In genomic region chr17:19508327-19508867, GRCh38 we compare ENCODE assay signal across 8 cellular contexts. TPM values are rescaled to one million over a fixed set of nuclear protein-coding genes. Genes with fewer than 3 reads are reported as not detected.
DNase-seq lines count a peak whose midpoint lies in the region; ATAC-seq lines count a peak whose summit lies in the region.

No MANE protein-coding gene starts in this region.

- H3K27ac Mint-ChIP-seq in natural killer cell treated with Interleukin-12 subunit alpha and Interleukin-12 subunit beta and Interleukin-15 and Interleukin-18, amount 100 ng/mL, for 72 hours: peak overlapping the region; percentile 97 to 100

- DNase-seq in AG08395 (ENCODE audit: low spot score) (peak; percentile 17), Karpas-422 (peak; percentile 72), superior temporal gyrus (ENCODE audit: extremely low spot score) (peak; percentile 28), amniotic stem cell (lab: John Stamatoyannopoulos, UW) (no peak)
- peak; percentile 58 to 64 for DNase-seq in activated CD4-positive, alpha-beta T cell treated with anti-CD3 and anti-CD28 coated beads for 4 hours
- peak; percentile 65 for DNase-seq in natural killer cell treated with Interleukin-12 subunit alpha and Interleukin-12 subunit beta and Interleukin-15 and Interleukin-18, amount 100 ng/mL, for 72 hours (ENCODE audit: low spot score)

- H3K79me2 ChIP-seq in Karpas-422 (ENCODE audit: low read length): no peaks in the 10 kb centered on the region

- no peaks in the 10 kb centered on the region for H3K27me3 ChIP-seq in Karpas-422 (ENCODE audit: low read length)
- no peaks in the 10 kb centered on the region for H3K27me3 ChIP-seq in endocrine pancreas (ENCODE audit: control insufficient read depth, insufficient read depth, low read length)

- peak; percentile 32 for ATAC-seq in GM19397 (IDR thresholded peaks at IDR 0.05; ENCODE audit: unreplicated experiment)
- peak; percentile 64 to 73 for ATAC-seq in natural killer cell treated with Interleukin-12 subunit alpha and Interleukin-12 subunit beta and Interleukin-15 and Interleukin-18, amount 100 ng/mL, for 72 hours

- peaks cover 9 to 11% of the 10 kb centered on the region in 2 donors for H3K4me1 Mint-ChIP-seq in natural killer cell treated with Interleukin-12 subunit alpha and Interleukin-12 subunit beta and Interleukin-15 and Interleukin-18, amount 100 ng/mL, for 72 hours (ENCODE audit: low read depth in 2 of 2)

- peak overlapping the region; percentile 71 for H3K9ac ChIP-seq in Karpas-422 (ENCODE audit: low read length)
- peak overlapping the region; percentile 55 for H3K9ac ChIP-seq in endocrine pancreas (ENCODE audit: control insufficient read depth, insufficient read depth, low read length)

- H3K36me3 ChIP-seq in Karpas-422 (ENCODE audit: insufficient read depth, low read length) (no peaks in the 10 kb centered on the region), endocrine pancreas (ENCODE audit: control insufficient read depth, insufficient read depth, low read length) (no peaks in the 10 kb centered on the region)

- no peaks in the 10 kb centered on the region for H3K9me3 Mint-ChIP-seq in natural killer cell treated with Interleukin-12 subunit alpha and Interleukin-12 subunit beta and Interleukin-15 and Interleukin-18, amount 100 ng/mL, for 72 hours

- peak overlapping the region; percentile 75 for H3K4me3 ChIP-seq in Karpas-422 (ENCODE audit: low read length)
- H3K4me3 ChIP-seq in endocrine pancreas (ENCODE audit: control insufficient read depth, insufficient read depth, low read length): peak overlapping the region; percentile 78

- peak overlapping the region; percentile 89 for H3K4me3 Mint-ChIP-seq in natural killer cell treated with Interleukin-12 subunit alpha and Interleukin-12 subunit beta and Interleukin-15 and Interleukin-18, amount 100 ng/mL, for 72 hours

- H3K36me3 Mint-ChIP-seq in natural killer cell treated with Interleukin-12 subunit alpha and Interleukin-12 subunit beta and Interleukin-15 and Interleukin-18, amount 100 ng/mL, for 72 hours: no peaks in the 10 kb centered on the region

- H3K27ac ChIP-seq in Karpas-422 (ENCODE audit: low read length): peak overlapping the region; percentile 93

- H4K20me1 ChIP-seq in Karpas-422 (ENCODE audit: insufficient read depth, low read depth, low read length): no peaks in the 10 kb centered on the region

- no peaks in the 10 kb centered on the region for H3K9me2 ChIP-seq in Karpas-422 (replicated peaks; ENCODE audit: insufficient read depth, low read length)

- no peaks in the 10 kb centered on the region for H3K9me3 ChIP-seq in Karpas-422 (ENCODE audit: low read length)
- H3K9me3 ChIP-seq in endocrine pancreas (ENCODE audit: control insufficient read depth, low read length): no peaks in the 10 kb centered on the region

- no peaks in the 10 kb centered on the region for H3K27me3 Mint-ChIP-seq in natural killer cell treated with Interleukin-12 subunit alpha and Interleukin-12 subunit beta and Interleukin-15 and Interleukin-18, amount 100 ng/mL, for 72 hours

- H2AFZ ChIP-seq in Karpas-422 (ENCODE audit: low read length): peak overlapping the region; percentile 60; the same call in 1 of the 2 replicates

- peak overlapping the region; percentile 75 for H3K4me2 ChIP-seq in Karpas-422 (ENCODE audit: low read depth, low read length, poor library complexity, severe bottlenecking)

- H3K4me1 ChIP-seq in Karpas-422 (ENCODE audit: low read length) (peaks cover 42% of the 10 kb centered on the region), endocrine pancreas (ENCODE audit: control insufficient read depth, insufficient read depth, low read length) (no peaks in the 10 kb centered on the region)

RNA-seq across cellular contexts. Expression of gene SLC47A1, which starts 25.3 kb away (rescaled TPM):
- not detected in 2 replicates for total RNA-seq in Karpas-422 (2014; rRNA removed; shearing (Covaris generic); ENCODE audit: low replicate concordance)
- not detected for total RNA-seq in natural killer cell treated with Interleukin-12 subunit alpha and Interleukin-12 subunit beta and Interleukin-15 and Interleukin-18, amount 100 ng/mL, for 72 hours
